12 cellular contexts compared by ENCODE assay signal in genomic region chr1:40939320-40940059, GRCh38. TPM values are rescaled to one million over a fixed set of nuclear protein-coding genes. Genes with fewer than 3 reads are reported as not detected.
DNase-seq lines count a peak whose midpoint lies in the region; ATAC-seq, FAIRE-seq and TF ChIP-seq lines count a peak whose summit lies in the region.
"Had no signal": no experiment of that assay in that cellular context is flagged by ENCODE, and none has a peak within 500 bp of the region (broad histone marks: within the 10 kb centered on the region; RNA-seq: fewer than 3 reads in every experiment).

No MANE protein-coding gene starts in this region.

- H2BK20ac ChIP-seq in H9 (ENCODE audit: low read depth, low read length, poor library complexity, severe bottlenecking), result no peak overlapping the region

- peak; percentile 6 for DNase-seq in KBM-7
- peak; percentile 17 for DNase-seq in bronchial epithelial cell (ENCODE audit: low read depth)
- DNase-seq in right lobe of liver, result peak; percentile 59 to 80 (median 80)
- no peak for DNase-seq in H9
- DNase-seq in stimulated activated naive CD8-positive, alpha-beta T cell treated with anti-CD3 and anti-CD28 coated beads, Interleukin-15, amount 100 ng/mL, for 72 hours, result no peak
- no peak for DNase-seq in middle frontal gyrus (ENCODE audit: extremely low spot score, low spot score)
- DNase-seq: stimulated activated CD8-positive, alpha-beta memory T cell treated with anti-CD3 and anti-CD28 coated beads, Interleukin-4, amount 100 ng/mL, for 48 hours had no signal

- H2AFZ ChIP-seq in ACC112 (ENCODE audit: low read length, unreplicated experiment) (peak overlapping the region; percentile 41), H9 (ENCODE audit: low read length) (no peak overlapping the region)

- no peaks in the 10 kb centered on the region for H4K20me1 ChIP-seq in H9 (ENCODE audit: control insufficient read depth, insufficient read depth, insufficient read length)
- H4K20me1 ChIP-seq: BLaER1 treated with 17β-estradiol and CSF1 and Interleukin-3, amounts not matched to agents 10 nM and 100 nM had no signal

- no peaks in the 10 kb centered on the region for H3K79me1 ChIP-seq in H9 (ENCODE audit: insufficient read depth, low read depth, low read length, poor library complexity, severe bottlenecking)

- H3K36me3 Mint-ChIP-seq in H9 (ENCODE audit: insufficient read depth in 1 of 3, low read depth in 3 of 3), result no peaks in the 10 kb centered on the region

- in situ Hi-C loops in KBM-7 (cut with MboI; ENCODE audit: low pct_unique_long_range_greater_than_20kb, low sequenced_read_pairs), result no loop called here

- H3K9me3 Mint-ChIP-seq in H9, result no peaks in the 10 kb centered on the region
- H3K9me3 Mint-ChIP-seq in stimulated activated naive CD8-positive, alpha-beta T cell treated with anti-CD3 and anti-CD28 coated beads, Interleukin-15, amount 100 ng/mL, for 72 hours, result no peaks in the 10 kb centered on the region

- H2BK12ac ChIP-seq in H9 (ENCODE audit: insufficient read length, low read depth, low read length), result no peak overlapping the region

- ATAC-seq in right lobe of liver (peak; percentile 88 to 95 (median 94)), GM19324 (IDR thresholded peaks at IDR 0.05; ENCODE audit: low FRiP score, unreplicated experiment) (no peak)
- ATAC-seq in stimulated activated naive CD8-positive, alpha-beta T cell treated with anti-CD3 and anti-CD28 coated beads, Interleukin-15, amount 100 ng/mL, for 72 hours, result no peak

- H3K4me2 ChIP-seq in H9 (ENCODE audit: insufficient read depth, insufficient read length, low read length), result no peak overlapping the region

- no peak overlapping the region for H2AK5ac ChIP-seq in H9 (ENCODE audit: insufficient read length, low read length)

- H3K4me3 ChIP-seq in ACC112 (ENCODE audit: low read depth, low read length), result no peak overlapping the region
- H3K4me3 ChIP-seq in bronchial epithelial cell (ENCODE audit: low read depth, low read length), result no peak overlapping the region
- no peak overlapping the region for H3K4me3 ChIP-seq in right lobe of liver
- H3K4me3 ChIP-seq: BLaER1 treated with 17β-estradiol and CSF1 and Interleukin-3, amounts not matched to agents 10 nM and 100 nM; prostate gland had no signal

- H2BK5ac ChIP-seq in H9 (ENCODE audit: insufficient read length, low read length), result no peak overlapping the region

- no peaks in the 10 kb centered on the region for H3K27me3 Mint-ChIP-seq in H9 (ENCODE audit: low read depth)
- peaks cover 5% of the 10 kb centered on the region for H3K27me3 Mint-ChIP-seq in stimulated activated naive CD8-positive, alpha-beta T cell treated with anti-CD3 and anti-CD28 coated beads, Interleukin-15, amount 100 ng/mL, for 72 hours

- no peak overlapping the region for H4K5ac ChIP-seq in H9 (ENCODE audit: insufficient read length, low read depth, low read length)

- H3K4ac ChIP-seq in H9 (ENCODE audit: low read depth, low read length), result no peak overlapping the region

- peak overlapping the region in 1 of 3 experiments; percentile 63; a peak in 1 of 7 replicates for H3K27ac Mint-ChIP-seq in H9
- no peak overlapping the region for H3K27ac Mint-ChIP-seq in stimulated activated naive CD8-positive, alpha-beta T cell treated with anti-CD3 and anti-CD28 coated beads, Interleukin-15, amount 100 ng/mL, for 72 hours

- H3K4me3 Mint-ChIP-seq in H9, result no peak overlapping the region
- H3K4me3 Mint-ChIP-seq in stimulated activated naive CD8-positive, alpha-beta T cell treated with anti-CD3 and anti-CD28 coated beads, Interleukin-15, amount 100 ng/mL, for 72 hours, result no peak overlapping the region

- H3K79me2 ChIP-seq in ACC112 (ENCODE audit: control insufficient read depth, insufficient read depth, low read length, unreplicated experiment) (no peaks in the 10 kb centered on the region), H9 (ENCODE audit: insufficient read depth, low read length) (no peaks in the 10 kb centered on the region)

- TF ChIP-seq POLR2A in right lobe of liver (IDR thresholded peaks at IDR 0.05), result peak; percentile 58

- H3K4me1 Mint-ChIP-seq in H9, result peaks cover 0 to 5% of the 10 kb centered on the region in 2 experiments; a peak in 2 of 4 replicates
- H3K4me1 Mint-ChIP-seq in stimulated activated naive CD8-positive, alpha-beta T cell treated with anti-CD3 and anti-CD28 coated beads, Interleukin-15, amount 100 ng/mL, for 72 hours, result no peaks in the 10 kb centered on the region

- H3K56ac ChIP-seq in H9 (ENCODE audit: insufficient read length, low read depth, low read length), result no peak overlapping the region

- H4K8ac ChIP-seq in H9 (replicated peaks; ENCODE audit: insufficient read length, low read depth, low read length), result no peak overlapping the region

- H3K9ac ChIP-seq in H9 (ENCODE audit: extremely low read depth, insufficient read length, low read length), result no peak overlapping the region
- H3K9ac ChIP-seq: BLaER1 treated with 17β-estradiol and CSF1 and Interleukin-3, amounts not matched to agents 10 nM and 100 nM had no signal

- H2BK15ac ChIP-seq in H9 (ENCODE audit: low read depth, low read length), result no peak overlapping the region

- no peak overlapping the region for H3K14ac ChIP-seq in H9 (ENCODE audit: insufficient read depth, low read length)

- H2BK120ac ChIP-seq in H9 (ENCODE audit: low read depth, low read length, poor library complexity, severe bottlenecking), result no peak overlapping the region

- 32% methylated on average over 7 of the region's 12 CpGs for WGBS in right lobe of liver (ENCODE audit: insufficient coverage, low coverage, low lambda C conversion rate, missing lambda C conversion rate)
- WGBS in H9 (ENCODE audit: extremely low coverage, insufficient read length, low lambda C conversion rate), result no CpG with 5 or more reads among the region's 12 CpGs

- no peak for FAIRE-seq in bronchial epithelial cell (lab: Jason Lieb, UNC)
- FAIRE-seq: astrocyte had no signal

- no peaks in the 10 kb centered on the region for H3K27me3 ChIP-seq in ACC112 (ENCODE audit: insufficient read depth, low read length)
- H3K27me3 ChIP-seq in bronchial epithelial cell (ENCODE audit: control insufficient read depth, insufficient read depth, low read length), result no peaks in the 10 kb centered on the region
- H3K27me3 ChIP-seq in right lobe of liver, result no peaks in the 10 kb centered on the region
- H3K27me3 ChIP-seq in H9 (ENCODE audit: insufficient read depth, low read length), result no peaks in the 10 kb centered on the region
- H3K27me3 ChIP-seq: BLaER1 treated with 17β-estradiol and CSF1 and Interleukin-3, amounts not matched to agents 10 nM and 100 nM had no signal

- peak overlapping the region; percentile 48; the same call in 1 of the 2 replicates for H3K27ac ChIP-seq in ACC112 (ENCODE audit: low read depth, low read length)
- peak overlapping the region in 2 of 3 donors; percentile 23 to 57 for H3K27ac ChIP-seq in right lobe of liver
- H3K27ac ChIP-seq in H9 (ENCODE audit: insufficient read length, low read depth, low read length), result no peak overlapping the region
- H3K27ac ChIP-seq: prostate gland had no signal

- H3T11ph ChIP-seq in H9 (ENCODE audit: low read length), result no peak overlapping the region

- no peaks in the 10 kb centered on the region for H3K9me3 ChIP-seq in right lobe of liver
- no peaks in the 10 kb centered on the region for H3K9me3 ChIP-seq in H9 (ENCODE audit: control insufficient read depth, low read depth, low read length)
- H3K9me3 ChIP-seq: BLaER1 treated with 17β-estradiol and CSF1 and Interleukin-3, amounts not matched to agents 10 nM and 100 nM; prostate gland had no signal

- no peak overlapping the region for H3K18ac ChIP-seq in H9 (ENCODE audit: insufficient read length, low read depth, low read length)

- TF ChIP-seq CTCF in bronchial epithelial cell (IDR thresholded peaks at IDR 0.05; ENCODE audit: insufficient read depth, low read length, severe bottlenecking) (no peak), right lobe of liver (IDR thresholded peaks at IDR 0.05) (no peak), H9 (conservative IDR thresholded peaks at IDR 0.05) (no peak)

- H3K23ac ChIP-seq in H9 (ENCODE audit: insufficient read length, low read depth, low read length), result no peak overlapping the region

- H3K23me2 ChIP-seq in H9 (ENCODE audit: insufficient read length, low read depth, low read length, poor library complexity, severe bottlenecking), result no peaks in the 10 kb centered on the region

- H4K91ac ChIP-seq in H9 (ENCODE audit: insufficient read length, low read depth, low read length), result no peak overlapping the region

- intact Hi-C loops in right lobe of liver (cut with DNase I), result no loop called here

- H3K36me3 ChIP-seq in ACC112 (ENCODE audit: insufficient read depth, low read length) (no peaks in the 10 kb centered on the region; the same call in 1 of the 2 replicates), bronchial epithelial cell (ENCODE audit: control insufficient read depth, insufficient read depth, low read length) (no peaks in the 10 kb centered on the region), right lobe of liver (no peaks in the 10 kb centered on the region)
- H3K36me3 ChIP-seq: BLaER1 treated with 17β-estradiol and CSF1 and Interleukin-3, amounts not matched to agents 10 nM and 100 nM; prostate gland had no signal

- H3K4me1 ChIP-seq in ACC112 (ENCODE audit: control insufficient read depth, insufficient read depth, low read length, unreplicated experiment) (peaks cover 27% of the 10 kb centered on the region), right lobe of liver (peaks cover 0 to 30% (median 9%) of the 10 kb centered on the region in 4 donors), H9 (ENCODE audit: insufficient read depth, low read length) (0 out of 2 replicates have a peak, but pooled peaks cover under 1% of the 10 kb centered on the region)

RNA-seq across cellular contexts. Expression of gene CTPS1, which starts 40.0 kb away (rescaled TPM):
- total RNA-seq in bronchial epithelial cell (33.7 and 36.6 TPM in 2 replicates), right lobe of liver (10 to 100 TPM; 13.1 to 48.0 (median 42.2) TPM), H9 (2021) (100 and 105 TPM in 2 replicates)

Comparison
In these comparisons a context has a peak if more than half of its experiments do, and no peak if none do; other contexts are left out.
1. DNase-seq: peak in KBM-7 (single experiment), bronchial epithelial cell (single experiment) and right lobe of liver (3 of 3); none in H9 (single experiment), stimulated activated naive CD8-positive, alpha-beta T cell treated with anti-CD3 and anti-CD28 coated beads, Interleukin-15, amount 100 ng/mL, for 72 hours (0 of 2) and middle frontal gyrus (single experiment).
2. ATAC-seq: peak in right lobe of liver (4 of 4); none in stimulated activated naive CD8-positive, alpha-beta T cell treated with anti-CD3 and anti-CD28 coated beads, Interleukin-15, amount 100 ng/mL, for 72 hours (single experiment) and GM19324 (single experiment).